In genomic region chr2:206858972-206859739, GRCh38 we compare ENCODE assay signal across 15 cellular contexts.
DNase-seq lines count a peak whose midpoint lies in the region; ATAC-seq and TF ChIP-seq lines count a peak whose summit lies in the region.
"Had no signal": no experiment of that assay in that cellular context is flagged by ENCODE, and none has a peak within 500 bp of the region (broad histone marks: within the 10 kb centered on the region; RNA-seq: fewer than 3 reads in every experiment).

No MANE protein-coding gene starts in this region.

- DNase-seq in EH (ENCODE audit: low read depth): peak; percentile 6
- peak; percentile 10 for DNase-seq in activated CD8-positive, alpha-beta T cell treated with anti-CD3 and anti-CD28 coated beads for 36 hours
- DNase-seq in effector memory CD4-positive, alpha-beta T cell: no peak
- DNase-seq in SW 1271 (lab: John Stamatoyannopoulos, UW): no peak
- no peak for DNase-seq in SKM-1 treated with dmso at 0.1 percent for 144 hours (lab: John Stamatoyannopoulos, UW; ENCODE audit: unreplicated experiment)
- DNase-seq in glutamatergic neuron: no peak
- DNase-seq: H7, mucosa of descending colon, NCI-H1694 treated with DMSO at 0.1 percent for 48 hours, SIG-M5 had no signal

- H3K4me1 Mint-ChIP-seq in activated CD8-positive, alpha-beta T cell treated with anti-CD3 and anti-CD28 coated beads for 36 hours (ENCODE audit: low read depth): peaks cover 18% of the 10 kb centered on the region
- peaks cover 5% of the 10 kb centered on the region for H3K4me1 Mint-ChIP-seq in glutamatergic neuron (ENCODE audit: low read depth, unreplicated experiment)

- H3K4me2 ChIP-seq in BLaER1: 0 out of 2 replicates have a peak overlapping the region, but pooled peaks have one; percentile 5

- H4K20me1 ChIP-seq in BLaER1: no peaks in the 10 kb centered on the region

- no peaks in the 10 kb centered on the region for H3K9me3 ChIP-seq in BLaER1
- no peaks in the 10 kb centered on the region for H3K9me3 ChIP-seq in effector memory CD4-positive, alpha-beta T cell (ENCODE audit: control insufficient read depth, low read length)
- H3K9me3 ChIP-seq: mucosa of descending colon, thoracic aorta had no signal

- no peaks in the 10 kb centered on the region for H3K27me3 ChIP-seq in BLaER1
- H3K27me3 ChIP-seq in effector memory CD4-positive, alpha-beta T cell (replicated peaks; ENCODE audit: control insufficient read depth, insufficient read depth, low read length, poor library complexity, severe bottlenecking): no peaks in the 10 kb centered on the region

- H3K36me3 ChIP-seq in BLaER1: no peaks in the 10 kb centered on the region
- no peaks in the 10 kb centered on the region for H3K36me3 ChIP-seq in effector memory CD4-positive, alpha-beta T cell (ENCODE audit: control insufficient read depth, insufficient read depth, low read length)
- H3K36me3 ChIP-seq: thoracic aorta had no signal

- no peaks in the 10 kb centered on the region for H3K36me3 Mint-ChIP-seq in activated CD8-positive, alpha-beta T cell treated with anti-CD3 and anti-CD28 coated beads for 36 hours (ENCODE audit: low read depth)
- H3K36me3 Mint-ChIP-seq in glutamatergic neuron (ENCODE audit: unreplicated experiment): no peaks in the 10 kb centered on the region

- peaks cover 9% of the 10 kb centered on the region; the same call in 1 of the 2 replicates for H3K4me1 ChIP-seq in BLaER1
- no peaks in the 10 kb centered on the region for H3K4me1 ChIP-seq in effector memory CD4-positive, alpha-beta T cell (ENCODE audit: control insufficient read depth, insufficient read depth, low read length, poor library complexity, severe bottlenecking)

- TF ChIP-seq CTCF in activated CD8-positive, alpha-beta T cell treated with anti-CD3 and anti-CD28 coated beads for 36 hours (IDR thresholded peaks at IDR 0.05): no peak
- TF ChIP-seq CTCF in glutamatergic neuron (IDR thresholded peaks at IDR 0.05; ENCODE audit: partially characterized antibody, unreplicated experiment): no peak

- intact Hi-C loops in activated CD8-positive, alpha-beta T cell treated with anti-CD3 and anti-CD28 coated beads for 36 hours (cut with micrococcal nuclease): no loop called here

- peak overlapping the region; percentile 5 for H3K4me3 Mint-ChIP-seq in activated CD8-positive, alpha-beta T cell treated with anti-CD3 and anti-CD28 coated beads for 36 hours
- no peak overlapping the region for H3K4me3 Mint-ChIP-seq in glutamatergic neuron (ENCODE audit: unreplicated experiment)

- POLR2A ChIA-PET in activated CD8-positive, alpha-beta T cell treated with anti-CD3 and anti-CD28 coated beads for 36 hours (lab: Charles Lee): no interaction called here

- peak overlapping the region; percentile 80 for H3K27ac Mint-ChIP-seq in activated CD8-positive, alpha-beta T cell treated with anti-CD3 and anti-CD28 coated beads for 36 hours
- no peak overlapping the region for H3K27ac Mint-ChIP-seq in glutamatergic neuron (ENCODE audit: unreplicated experiment)

- no peak overlapping the region for H3K27ac ChIP-seq in BLaER1
- H3K27ac ChIP-seq in effector memory CD4-positive, alpha-beta T cell (ENCODE audit: insufficient read depth, low read length, poor library complexity, severe bottlenecking): peak overlapping the region; percentile 1
- H3K27ac ChIP-seq: thoracic aorta had no signal

- CTCF ChIA-PET in activated CD8-positive, alpha-beta T cell treated with anti-CD3 and anti-CD28 coated beads for 36 hours (lab: Charles Lee): no interaction called here

- H3K27me3 Mint-ChIP-seq in activated CD8-positive, alpha-beta T cell treated with anti-CD3 and anti-CD28 coated beads for 36 hours: no peaks in the 10 kb centered on the region
- H3K27me3 Mint-ChIP-seq in glutamatergic neuron (ENCODE audit: unreplicated experiment): peaks cover under 1% of the 10 kb centered on the region

- no peak overlapping the region for H3K9ac ChIP-seq in BLaER1

- H3K4me3 ChIP-seq in BLaER1: no peak overlapping the region
- H3K4me3 ChIP-seq in effector memory CD4-positive, alpha-beta T cell (ENCODE audit: insufficient read depth, low read depth, low read length, poor library complexity, severe bottlenecking): no peak overlapping the region
- H3K4me3 ChIP-seq: mucosa of descending colon, thoracic aorta had no signal

- ATAC-seq in activated CD8-positive, alpha-beta T cell treated with anti-CD3 and anti-CD28 coated beads for 36 hours: peak; percentile 77
- no peak for ATAC-seq in GM21526 (IDR thresholded peaks at IDR 0.05; ENCODE audit: low FRiP score, unreplicated experiment)
- ATAC-seq: left lobe of liver, mucosa of descending colon, sciatic nerve had no signal

- no peaks in the 10 kb centered on the region for H3K9me3 Mint-ChIP-seq in activated CD8-positive, alpha-beta T cell treated with anti-CD3 and anti-CD28 coated beads for 36 hours
- no peaks in the 10 kb centered on the region for H3K9me3 Mint-ChIP-seq in glutamatergic neuron (ENCODE audit: unreplicated experiment)

Comparison
In these comparisons a context has a peak if more than half of its experiments do, and no peak if none do; other contexts are left out.
1. DNase-seq: peak in EH (single experiment) and activated CD8-positive, alpha-beta T cell treated with anti-CD3 and anti-CD28 coated beads for 36 hours (single experiment); none in effector memory CD4-positive, alpha-beta T cell (0 of 3), SW 1271 (0 of 2), SKM-1 treated with dmso at 0.1 percent for 144 hours (single experiment) and glutamatergic neuron (single experiment).